16 cellular contexts compared by ENCODE assay signal in genomic region chr22:19260194-19260593, GRCh38. TPM values are rescaled to one million over a fixed set of nuclear protein-coding genes. Genes with fewer than 3 reads are reported as not detected.
A peak's percentile ranks its signal among the peaks of the same experiment; 100 is the strongest.
DNase-seq lines count a peak whose midpoint lies in the region; ATAC-seq and TF ChIP-seq lines count a peak whose summit lies in the region.
"Had no signal": no experiment of that assay in that cellular context is flagged by ENCODE, and none has a peak within 500 bp of the region (broad histone marks: within the 10 kb centered on the region; RNA-seq: fewer than 3 reads in every experiment).

No MANE protein-coding gene starts in this region.

- no peaks in the 10 kb centered on the region for H3K36me3 ChIP-seq in OCI-LY3 (replicated peaks; ENCODE audit: low read depth, low read length)
- no peaks in the 10 kb centered on the region for H3K36me3 ChIP-seq in hepatocyte (replicated peaks; ENCODE audit: insufficient read depth, low read depth)
- peaks cover 0 to 8% (median 4%) of the 10 kb centered on the region in 5 donors for H3K36me3 ChIP-seq in subcutaneous abdominal adipose tissue (ENCODE audit: control insufficient read depth in 5 of 5, insufficient read depth in 5 of 5, low read length in 5 of 5)

- H3K9me2 ChIP-seq in hepatocyte (replicated peaks; ENCODE audit: insufficient read depth): no peaks in the 10 kb centered on the region

- H3K4me1 ChIP-seq in OCI-LY3 (ENCODE audit: low read length) (peaks cover 9% of the 10 kb centered on the region), hepatocyte (ENCODE audit: insufficient read depth) (no peaks in the 10 kb centered on the region), subcutaneous abdominal adipose tissue (ENCODE audit: control insufficient read depth in 5 of 5, insufficient read depth in 5 of 5, low read length in 5 of 5) (peaks cover 0 to 10% (median 9%) of the 10 kb centered on the region in 5 donors)

- H4K20me1 ChIP-seq in OCI-LY3 (ENCODE audit: insufficient read depth, low read length) (no peaks in the 10 kb centered on the region), hepatocyte (ENCODE audit: insufficient read depth, poor library complexity, severe bottlenecking) (no peaks in the 10 kb centered on the region)

- no peak overlapping the region for H3K27ac ChIP-seq in OCI-LY3 (ENCODE audit: low read length)
- H3K27ac ChIP-seq in hepatocyte: peak overlapping the region; percentile 49
- H3K27ac ChIP-seq in subcutaneous abdominal adipose tissue (ENCODE audit: low read depth, low read length): peak overlapping the region; percentile 54

- WGBS in hepatocyte (ENCODE audit: low lambda C conversion rate, missing lambda C conversion rate): 95% methylated on average over 6 of the region's 6 CpGs

- peaks cover 12% of the 10 kb centered on the region for H3K4me1 Mint-ChIP-seq in activated T-cell treated with anti-CD3 and anti-CD28 coated beads, Interleukin-2, amount 50 U/mL, for 4 hours (ENCODE audit: low read depth)
- H3K4me1 Mint-ChIP-seq in activated T-cell treated with anti-CD3 and anti-CD28 coated beads, Interleukin-2, amount 50 U/mL, for 72 hours (ENCODE audit: low read depth): peaks cover 13% of the 10 kb centered on the region

- peak overlapping the region; percentile 56 for H3K4me3 ChIP-seq in OCI-LY3 (ENCODE audit: low read length)
- no peak overlapping the region for H3K4me3 ChIP-seq in hepatocyte
- H3K4me3 ChIP-seq in subcutaneous abdominal adipose tissue (ENCODE audit: low read depth in 1 of 5, low read length in 5 of 5): peak overlapping the region in 3 of 5 donors; percentile 42 to 58 (median 52)

- no peak for DNase-seq in activated T-cell treated with anti-CD3 and anti-CD28 coated beads, Interleukin-2, amount 50 U/mL, for 4 hours
- no peak for DNase-seq in activated T-cell treated with anti-CD3 and anti-CD28 coated beads, Interleukin-2, amount 50 U/mL, for 72 hours
- DNase-seq in hepatocyte (ENCODE audit: low spot score): no peak
- DNase-seq in activated gamma-delta T cell treated with Interleukin-2 at 50 U/mL for 16 hours: no peak
- DNase-seq: activated CD4-positive, alpha-beta memory T cell treated with anti-CD3 and anti-CD28 coated beads, Interleukin-2, amount 10 ng/mL, durations not matched to agents 7 days and 5 days; activated naive CD4-positive, alpha-beta T cell treated with Interleukin-2 at 50 U/mL for 16 hours; cerebellar nuclear complex; NCI-H1694; NCI-H69; T-helper 9 cell had no signal

- H3K4me2 ChIP-seq in OCI-LY3 (ENCODE audit: low read length) (peak overlapping the region; percentile 82), hepatocyte (peak overlapping the region; percentile 58)
- H3K4me2 ChIP-seq: smooth muscle cell had no signal

- peak overlapping the region; percentile 40 for H3K4me3 Mint-ChIP-seq in activated T-cell treated with anti-CD3 and anti-CD28 coated beads, Interleukin-2, amount 50 U/mL, for 4 hours
- peak overlapping the region in 1 of 2 donors; percentile 50 for H3K4me3 Mint-ChIP-seq in activated T-cell treated with anti-CD3 and anti-CD28 coated beads, Interleukin-2, amount 50 U/mL, for 72 hours

- H3K9me3 Mint-ChIP-seq in activated T-cell treated with anti-CD3 and anti-CD28 coated beads, Interleukin-2, amount 50 U/mL, for 4 hours: no peaks in the 10 kb centered on the region
- no peaks in the 10 kb centered on the region for H3K9me3 Mint-ChIP-seq in activated T-cell treated with anti-CD3 and anti-CD28 coated beads, Interleukin-2, amount 50 U/mL, for 72 hours
- H3K9me3 Mint-ChIP-seq: IgD-negative memory B cell had no signal

- no peaks in the 10 kb centered on the region for H3K27me3 Mint-ChIP-seq in activated T-cell treated with anti-CD3 and anti-CD28 coated beads, Interleukin-2, amount 50 U/mL, for 4 hours (ENCODE audit: low read depth)
- H3K27me3 Mint-ChIP-seq in activated T-cell treated with anti-CD3 and anti-CD28 coated beads, Interleukin-2, amount 50 U/mL, for 72 hours (ENCODE audit: low read depth): no peaks in the 10 kb centered on the region
- H3K27me3 Mint-ChIP-seq: activated CD4-positive, alpha-beta memory T cell treated with anti-CD3 and anti-CD28 coated beads, Interleukin-2, amount 10 ng/mL, durations not matched to agents 7 days and 5 days; IgD-negative memory B cell had no signal

- H2AFZ ChIP-seq in OCI-LY3 (ENCODE audit: low read depth, low read length) (peak overlapping the region; percentile 97), hepatocyte (peak overlapping the region; percentile 41)

- no peak overlapping the region for H3K27ac Mint-ChIP-seq in activated T-cell treated with anti-CD3 and anti-CD28 coated beads, Interleukin-2, amount 50 U/mL, for 72 hours
- H3K27ac Mint-ChIP-seq: activated CD4-positive, alpha-beta memory T cell treated with anti-CD3 and anti-CD28 coated beads, Interleukin-2, amount 10 ng/mL, durations not matched to agents 7 days and 5 days; IgD-negative memory B cell had no signal

- H3K9me3 ChIP-seq in OCI-LY3 (ENCODE audit: insufficient read depth, low read length): no peaks in the 10 kb centered on the region
- H3K9me3 ChIP-seq in hepatocyte (ENCODE audit: low read depth): no peaks in the 10 kb centered on the region
- H3K9me3 ChIP-seq in subcutaneous abdominal adipose tissue (ENCODE audit: control insufficient read depth in 5 of 5, low read length in 5 of 5): peaks cover 0 to 4% (median 0%) of the 10 kb centered on the region in 5 donors

- TF ChIP-seq CTCF in OCI-LY3 (IDR thresholded peaks at IDR 0.05; ENCODE audit: low read depth, low read length) (no peak), hepatocyte (IDR thresholded peaks at IDR 0.05; ENCODE audit: poor library complexity) (no peak)

- no peak for ATAC-seq in activated T-cell treated with anti-CD3 and anti-CD28 coated beads, Interleukin-2, amount 50 U/mL, for 4 hours
- no peak for ATAC-seq in activated T-cell treated with anti-CD3 and anti-CD28 coated beads, Interleukin-2, amount 50 U/mL, for 72 hours (replicated peaks in 1 of 2)
- ATAC-seq in HG02571 (IDR thresholded peaks at IDR 0.05; ENCODE audit: unreplicated experiment): no peak
- ATAC-seq in GM21528 (IDR thresholded peaks at IDR 0.05; ENCODE audit: low FRiP score, unreplicated experiment): no peak

- H3K27me3 ChIP-seq in OCI-LY3 (ENCODE audit: low read depth, low read length): no peaks in the 10 kb centered on the region
- no peaks in the 10 kb centered on the region for H3K27me3 ChIP-seq in hepatocyte
- no peaks in the 10 kb centered on the region for H3K27me3 ChIP-seq in subcutaneous abdominal adipose tissue (ENCODE audit: control insufficient read depth in 5 of 5, insufficient read depth in 4 of 5, low read length in 5 of 5)

- H3K79me2 ChIP-seq in OCI-LY3 (ENCODE audit: low read length) (no peaks in the 10 kb centered on the region), hepatocyte (no peaks in the 10 kb centered on the region)

- H3K9ac ChIP-seq in OCI-LY3 (ENCODE audit: low read length): peak overlapping the region; percentile 6; the same call in 1 of the 2 replicates
- peak overlapping the region in 1 of 5 donors; percentile 47 for H3K9ac ChIP-seq in subcutaneous abdominal adipose tissue (ENCODE audit: low read length in 5 of 5)

- H3K36me3 Mint-ChIP-seq in activated T-cell treated with anti-CD3 and anti-CD28 coated beads, Interleukin-2, amount 50 U/mL, for 4 hours (ENCODE audit: insufficient read depth): no peaks in the 10 kb centered on the region
- no peaks in the 10 kb centered on the region for H3K36me3 Mint-ChIP-seq in activated T-cell treated with anti-CD3 and anti-CD28 coated beads, Interleukin-2, amount 50 U/mL, for 72 hours (ENCODE audit: insufficient read depth in 2 of 2)

RNA-seq across cellular contexts. Expression of gene CLTCL1, which starts 31.3 kb away (rescaled TPM):
- under 1 TPM; 0.16 to 0.33 (median 0.18) TPM for total RNA-seq in activated T-cell treated with anti-CD3 and anti-CD28 coated beads, Interleukin-2, amount 50 U/mL, for 4 hours
- 1 to 10 TPM in 1 of 2 donors, under 1 TPM in 1; 0.99 to 2.1 TPM for total RNA-seq in activated T-cell treated with anti-CD3 and anti-CD28 coated beads, Interleukin-2, amount 50 U/mL, for 72 hours
- 2.2 and 4.3 TPM in 2 replicates for total RNA-seq in hepatocyte
- polyA plus RNA-seq in hepatocyte: 3.7 and 6.1 TPM in 2 replicates
